ENCODE assay signal across 17 cellular contexts in the genomic region with DNA sequence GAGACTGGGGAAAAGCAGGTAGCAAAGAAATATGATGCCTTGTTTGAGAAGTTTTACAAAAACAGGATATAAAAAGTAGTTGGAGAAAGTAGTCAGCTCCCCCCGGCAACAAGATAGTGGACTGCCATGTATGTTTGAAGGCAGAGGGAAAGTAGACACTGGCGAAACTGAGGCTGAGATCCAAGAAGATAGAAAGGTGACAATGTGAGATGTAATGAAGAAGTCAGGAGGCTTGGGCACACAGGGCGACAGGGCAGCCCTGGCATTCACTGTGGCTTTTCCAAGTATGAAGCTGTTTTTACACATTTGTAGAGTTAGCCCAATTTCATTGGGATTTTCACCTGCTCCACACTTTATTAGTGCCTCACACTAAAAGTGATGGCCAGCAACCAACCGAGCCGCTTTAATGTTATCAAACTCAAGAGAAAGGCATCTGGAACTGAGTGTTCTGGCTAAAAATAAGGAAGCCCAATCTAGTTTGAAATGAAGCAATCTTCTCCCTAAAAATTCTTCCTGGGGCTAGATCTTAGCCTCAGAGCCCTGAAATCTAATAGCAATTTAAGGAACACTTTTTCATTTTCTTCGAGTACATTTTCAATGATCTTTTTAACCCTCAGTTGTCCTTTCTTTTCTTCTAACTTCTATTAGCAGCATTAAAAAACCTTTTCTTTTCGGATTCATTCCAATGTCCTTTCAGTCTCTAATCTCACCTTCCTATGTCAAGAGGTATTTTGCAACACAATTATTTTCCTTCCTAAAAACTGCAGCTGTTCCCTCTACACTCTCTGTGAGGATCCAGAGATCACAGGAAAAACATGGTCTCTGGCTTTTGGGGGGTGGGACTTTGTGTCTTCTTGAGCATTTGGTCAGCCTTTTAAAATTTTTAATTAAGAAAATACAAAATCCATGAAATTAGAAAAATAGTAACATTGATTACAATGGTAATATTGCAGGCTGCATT.
DNase-seq lines count a peak whose midpoint lies in the region; ATAC-seq and TF ChIP-seq lines count a peak whose summit lies in the region.
"Had no signal": no experiment of that assay in that cellular context is flagged by ENCODE, and none has a peak within 500 bp of the region (broad histone marks: within the 10 kb centered on the region; RNA-seq: fewer than 3 reads in every experiment).

No MANE protein-coding gene starts in this region.

- TF ChIP-seq POLR2A in gastroesophageal sphincter (IDR thresholded peaks at IDR 0.05), result no peak
- no peak for TF ChIP-seq POLR2A in tibial nerve (IDR thresholded peaks at IDR 0.05)

- BruUV-seq in PC-9 (replicated peaks; lab: Mats Ljungman, UMichigan), result no TSS peak

- no peak for TF ChIP-seq EP300 in gastroesophageal sphincter (IDR thresholded peaks at IDR 0.05)
- TF ChIP-seq EP300 in tibial nerve (IDR thresholded peaks at IDR 0.05), result peak in 1 of 2 donors; percentile 31

- H3K4me1 ChIP-seq in PC-9 (replicated peaks; ENCODE audit: insufficient read depth) (peaks cover 20% of the 10 kb centered on the region), gastroesophageal sphincter (peaks cover 0 to 27% (median 16%) of the 10 kb centered on the region in 3 donors), lower lobe of right lung (peaks cover 16% of the 10 kb centered on the region), tibial nerve (peaks cover 0 to 11% (median 0%) of the 10 kb centered on the region in 4 donors), SJCRH30 (no peaks in the 10 kb centered on the region)

- CTCF ChIA-PET in PC-9 (lab: Charles Lee), result no interaction called here

- H3K36me3 ChIP-seq in PC-9 (ENCODE audit: low read depth) (no peaks in the 10 kb centered on the region), gastroesophageal sphincter (no peaks in the 10 kb centered on the region), lower lobe of right lung (no peaks in the 10 kb centered on the region), tibial nerve (no peaks in the 10 kb centered on the region), SJCRH30 (no peaks in the 10 kb centered on the region)
- H3K36me3 ChIP-seq: brain microvascular endothelial cell had no signal

- ATAC-seq in gastroesophageal sphincter, result peak; percentile 58
- ATAC-seq in lower lobe of right lung, result peak; percentile 55 to 57
- no peak for ATAC-seq in HG03159 (IDR thresholded peaks at IDR 0.05; ENCODE audit: unreplicated experiment)
- ATAC-seq: activated CD4-positive, CD25-positive, alpha-beta regulatory T cell treated with anti-CD3 and anti-CD28 coated beads, Interleukin-2, amount 50 U/mL, for 24 hours; stimulated activated naive CD8-positive, alpha-beta T cell treated with anti-CD3 and anti-CD28 coated beads, Interleukin-15, Interleukin-2, amounts not matched to agents 100 U/mL and 50 U/mL, for 24 hours had no signal

- H3K79me2 ChIP-seq in PC-9 (ENCODE audit: low read depth), result no peaks in the 10 kb centered on the region

- POLR2A ChIA-PET in PC-9 (lab: Charles Lee; ENCODE audit: unreplicated experiment), result interaction anchor here (0.6 to 0.7 kb wide), 3 partner anchors 32 to 171 kb away, joined by 3 to 5 read pairs (median 3); no protein-coding TSS in a partner anchor

- H3K27ac ChIP-seq in PC-9 (peak overlapping the region; percentile 42; the same call in 1 of the 2 replicates), gastroesophageal sphincter (peak overlapping the region in 3 of 4 donors; percentile 43 to 77 (median 69)), lower lobe of right lung (peak overlapping the region; percentile 46), tibial nerve (peak overlapping the region in 3 of 4 donors; percentile 50 to 64 (median 54)), SJCRH30 (no peak overlapping the region)
- H3K27ac ChIP-seq: brain microvascular endothelial cell had no signal

- no peaks in the 10 kb centered on the region for H3K9me2 ChIP-seq in PC-9 (ENCODE audit: insufficient read depth)

- H3K4me3 ChIP-seq in PC-9, result no peak overlapping the region; the same call in 1 of the 2 replicates
- no peak overlapping the region for H3K4me3 ChIP-seq in gastroesophageal sphincter
- H3K4me3 ChIP-seq in lower lobe of right lung, result no peak overlapping the region
- no peak overlapping the region for H3K4me3 ChIP-seq in tibial nerve
- H3K4me3 ChIP-seq in SJCRH30, result no peak overlapping the region

- no peaks in the 10 kb centered on the region for H4K20me1 ChIP-seq in PC-9 (ENCODE audit: insufficient read depth)

- intact Hi-C loops in PC-9 (cut with micrococcal nuclease; ENCODE audit: unreplicated experiment) (no loop called here), lower lobe of right lung (cut with DNase I) (no loop called here)

- 45 to 74% methylated on average over 7 of the region's 7 CpGs for WGBS in gastroesophageal sphincter (ENCODE audit: low coverage in 1 of 2), 2 donors
- 65 to 80% methylated on average over 7 of the region's 7 CpGs for WGBS in tibial nerve, 2 donors

- H3K4me2 ChIP-seq in PC-9, result peak overlapping the region; percentile 28; the same call in 1 of the 2 replicates

- TF ChIP-seq CTCF in PC-9 (conservative IDR thresholded peaks at IDR 0.05) (no peak), gastroesophageal sphincter (IDR thresholded peaks at IDR 0.05) (no peak), lower lobe of right lung (IDR thresholded peaks at IDR 0.05) (no peak), tibial nerve (IDR thresholded peaks at IDR 0.05) (no peak)

- peaks cover 14% of the 10 kb centered on the region for H3F3A ChIP-seq in PC-9 (ENCODE audit: insufficient read depth, low read depth)

- H3K9me3 ChIP-seq in PC-9 (ENCODE audit: insufficient read depth, low read depth) (no peaks in the 10 kb centered on the region), gastroesophageal sphincter (no peaks in the 10 kb centered on the region), lower lobe of right lung (no peaks in the 10 kb centered on the region), tibial nerve (no peaks in the 10 kb centered on the region), SJCRH30 (replicated peaks) (no peaks in the 10 kb centered on the region)

- H3K27me3 ChIP-seq in PC-9 (ENCODE audit: insufficient read depth, low read depth), result no peaks in the 10 kb centered on the region
- H3K27me3 ChIP-seq in gastroesophageal sphincter, result no peaks in the 10 kb centered on the region
- no peaks in the 10 kb centered on the region for H3K27me3 ChIP-seq in lower lobe of right lung (ENCODE audit: low read depth)
- H3K27me3 ChIP-seq in tibial nerve, result no peaks in the 10 kb centered on the region
- no peaks in the 10 kb centered on the region for H3K27me3 ChIP-seq in SJCRH30
- H3K27me3 ChIP-seq: brain microvascular endothelial cell had no signal

- H2AFZ ChIP-seq in PC-9, result no peak overlapping the region

- DNase-seq in PC-9 (no peak), lower lobe of right lung (peak; percentile 39), tibial nerve (ENCODE audit: low spot score in 2 of 2) (peak in 1 of 2 donors; percentile 20), GF-D8 (lab: John Stamatoyannopoulos, UW) (no peak), SJCRH30 (no peak)
- DNase-seq: activated CD4-positive, alpha-beta memory T cell treated with anti-CD3 and anti-CD28 coated beads, Interleukin-2, amount 10 ng/mL, durations not matched to agents 7 days and 5 days; activated effector memory CD4-positive, alpha-beta T cell treated with anti-CD3 and anti-CD28 coated beads, Interleukin-2, amount 50 U/mL, for 16 hours; brain microvascular endothelial cell; cortex of kidney; head of caudate nucleus; Karpas-422; NCI-H2107; stimulated activated CD4-positive, alpha-beta T cell treated with anti-CD3 and anti-CD28 coated beads, Interleukin-2, amount 100 ng/mL, for 48 hours; stimulated activated naive CD8-positive, alpha-beta T cell treated with anti-CD3 and anti-CD28 coated beads, Interleukin-15, Interleukin-2, amounts not matched to agents 100 U/mL and 50 U/mL, for 24 hours had no signal
